ENCODE assay signal across 12 cellular contexts in genomic region chr19:11692127-11692790, GRCh38.
"Had no signal": no experiment of that assay in that cellular context is flagged by ENCODE, and none has a peak within 500 bp of the region (broad histone marks: within the 10 kb centered on the region; RNA-seq: fewer than 3 reads in every experiment).

No MANE protein-coding gene starts in this region.

- DNase-seq: activated CD4-positive, alpha-beta memory T cell treated with anti-CD3 and anti-CD28 coated beads for 36 hours; activated T-cell treated with anti-CD3 and anti-CD28 coated beads, Interleukin-2, amount 50 U/mL, for 48 hours; colonic mucosa; foreskin melanocyte; heart left ventricle; kidney; midbrain; stimulated activated CD4-positive, alpha-beta T cell treated with anti-CD3 and anti-CD28 coated beads, Interleukin-15, amount 100 ng/mL, for 24 hours; stimulated activated CD4-positive, alpha-beta T cell treated with anti-CD3 and anti-CD28 coated beads, Interleukin-4, amount 100 ng/mL, for 24 hours; stomach; T-helper 2 cell had no signal

- H3K4me3 Mint-ChIP-seq: activated CD4-positive, alpha-beta memory T cell treated with anti-CD3 and anti-CD28 coated beads for 36 hours had no signal

- H3K27ac Mint-ChIP-seq: activated CD4-positive, alpha-beta memory T cell treated with anti-CD3 and anti-CD28 coated beads for 36 hours had no signal

- ATAC-seq: heart left ventricle had no signal

- H3K4me3 ChIP-seq: colonic mucosa, heart left ventricle, stomach, thoracic aorta had no signal
